In genomic region chr6:35679399-35679798, GRCh38 we compare ENCODE assay signal across 26 cellular contexts. TPM values are rescaled to one million over a fixed set of nuclear protein-coding genes. Genes with fewer than 3 reads are reported as not detected.
DNase-seq lines count a peak whose midpoint lies in the region; ATAC-seq, FAIRE-seq and TF ChIP-seq lines count a peak whose summit lies in the region.
"Had no signal": no experiment of that assay in that cellular context is flagged by ENCODE, and none has a peak within 500 bp of the region (broad histone marks: within the 10 kb centered on the region; RNA-seq: fewer than 3 reads in every experiment).

No MANE protein-coding gene starts in this region.

- in situ Hi-C loops in K562 (cut with MboI): no loop called here

- peaks cover 40% of the 10 kb centered on the region for H3K36me3 ChIP-seq in ACC112 (ENCODE audit: insufficient read depth, low read length)
- peaks cover 39% of the 10 kb centered on the region for H3K36me3 ChIP-seq in K562 (ENCODE audit: control insufficient read depth, insufficient read depth, low read length)
- H3K36me3 ChIP-seq in CD4-positive, alpha-beta memory T cell (ENCODE audit: insufficient read depth, low read length): no peaks in the 10 kb centered on the region
- H3K36me3 ChIP-seq: HAP-1 had no signal

- H3K27me3 Mint-ChIP-seq in activated T-cell treated with anti-CD3 and anti-CD28 coated beads, Interleukin-2, amount 50 U/mL, for 72 hours (ENCODE audit: low read depth): no peaks in the 10 kb centered on the region
- no peaks in the 10 kb centered on the region for H3K27me3 Mint-ChIP-seq in HFFc6 (ENCODE audit: insufficient read depth)
- H3K27me3 Mint-ChIP-seq in CD4-positive, alpha-beta memory T cell: no peaks in the 10 kb centered on the region
- H3K27me3 Mint-ChIP-seq: B cell had no signal

- H3K79me2 ChIP-seq in ACC112 (ENCODE audit: control insufficient read depth, insufficient read depth, low read length, unreplicated experiment): peaks cover 97% of the 10 kb centered on the region
- peaks cover 96% of the 10 kb centered on the region for H3K79me2 ChIP-seq in K562 (ENCODE audit: control insufficient read depth, insufficient read depth, low read length)

- peak overlapping the region in 1 of 2 donors; percentile 54 for H3K4me3 Mint-ChIP-seq in activated T-cell treated with anti-CD3 and anti-CD28 coated beads, Interleukin-2, amount 50 U/mL, for 72 hours
- H3K4me3 Mint-ChIP-seq in HFFc6: no peak overlapping the region
- H3K4me3 Mint-ChIP-seq in CD4-positive, alpha-beta memory T cell: peak overlapping the region in 1 of 8 donors; percentile 10
- H3K4me3 Mint-ChIP-seq: B cell, CD14-positive monocyte had no signal

- CTCF ChIA-PET in K562 (lab: Yijun Ruan, JAX; ENCODE audit: low intra/inter-chr PET ratio): no interaction called here
- CTCF ChIA-PET in CD4-positive, alpha-beta memory T cell (lab: Charles Lee; ENCODE audit: partially characterized antibody): interaction anchor here (1.0 to 3.0 kb wide), 3 partner anchors 53 to 57 kb away, joined by 3 to 13 read pairs (median 12); partner anchors contain the start of gene ARMC12

- no peaks in the 10 kb centered on the region for H3K9me3 ChIP-seq in K562 (replicated peaks; ENCODE audit: control insufficient read depth, insufficient read depth, low read depth, low read length)
- H3K9me3 ChIP-seq in CD4-positive, alpha-beta memory T cell (ENCODE audit: control insufficient read depth in 1 of 2, low read length in 2 of 2): no peaks in the 10 kb centered on the region
- H3K9me3 ChIP-seq: HAP-1 had no signal

- H3K4me3 ChIP-seq in ACC112 (ENCODE audit: low read depth, low read length): no peak overlapping the region
- no peak overlapping the region for H3K4me3 ChIP-seq in K562
- H3K4me3 ChIP-seq in CD4-positive, alpha-beta memory T cell (ENCODE audit: low read length in 2 of 2): no peak overlapping the region
- H3K4me3 ChIP-seq: GM12878, GM23248, HAP-1 had no signal

- peaks cover 1 to 2% of the 10 kb centered on the region in 2 donors for H3K9me3 Mint-ChIP-seq in activated T-cell treated with anti-CD3 and anti-CD28 coated beads, Interleukin-2, amount 50 U/mL, for 72 hours
- no peaks in the 10 kb centered on the region for H3K9me3 Mint-ChIP-seq in HFFc6
- no peaks in the 10 kb centered on the region for H3K9me3 Mint-ChIP-seq in CD4-positive, alpha-beta memory T cell
- H3K9me3 Mint-ChIP-seq: CD14-positive monocyte had no signal

- TF ChIP-seq RAD21 in K562 (CRISPR knock-in tag; conservative IDR thresholded peaks at IDR 0.05 in 1 of 2, IDR thresholded peaks at IDR 0.05 in 1 of 2): no peak

- FAIRE-seq in K562 (lab: Jason Lieb, UNC): no peak
- FAIRE-seq: GM12878 had no signal

- intact Hi-C loops in K562 (cut with micrococcal nuclease): no loop called here
- intact Hi-C loops in CD4-positive, alpha-beta memory T cell (cut with micrococcal nuclease): no loop called here

- no peaks in the 10 kb centered on the region for H3K9me1 ChIP-seq in K562 (ENCODE audit: control insufficient read depth, insufficient read depth, low read length)

- peaks cover 85% of the 10 kb centered on the region for H3K4me1 Mint-ChIP-seq in activated T-cell treated with anti-CD3 and anti-CD28 coated beads, Interleukin-2, amount 50 U/mL, for 72 hours (ENCODE audit: low read depth)
- H3K4me1 Mint-ChIP-seq in HFFc6 (ENCODE audit: low read depth): peaks cover 43% of the 10 kb centered on the region
- H3K4me1 Mint-ChIP-seq in CD4-positive, alpha-beta memory T cell: peaks cover 61 to 82% (median 71%) of the 10 kb centered on the region in 4 donors

- H4K20me1 ChIP-seq in K562 (replicated peaks; ENCODE audit: control insufficient read depth, insufficient read depth, low read length): no peaks in the 10 kb centered on the region

- no peak overlapping the region for H3K9ac ChIP-seq in K562 (ENCODE audit: insufficient read depth in 1 of 2, low read depth in 2 of 2, low read length in 2 of 2)
- H3K9ac ChIP-seq: GM23248 had no signal

- H3K27me3 ChIP-seq in ACC112 (ENCODE audit: insufficient read depth, low read length): no peaks in the 10 kb centered on the region
- H3K27me3 ChIP-seq in K562 (ENCODE audit: control insufficient read depth in 2 of 2, insufficient read depth in 2 of 2, low read length in 2 of 2): no peaks in the 10 kb centered on the region
- H3K27me3 ChIP-seq in CD4-positive, alpha-beta memory T cell (ENCODE audit: insufficient read depth, low read length): no peaks in the 10 kb centered on the region

- no peak for DNase-seq in activated T-cell treated with anti-CD3 and anti-CD28 coated beads, Interleukin-2, amount 50 U/mL, for 72 hours
- no peak for DNase-seq in activated T-cell treated with anti-CD3 and anti-CD28 coated beads for 4 hours
- DNase-seq in HFFc6: no peak
- DNase-seq in K562 (ENCODE audit: extremely low read depth in 1 of 4, low spot score in 3 of 4): no peak
- DNase-seq in CD4-positive, alpha-beta memory T cell: no peak
- DNase-seq in activated CD4-positive, alpha-beta T cell treated with anti-CD3 and anti-CD28 coated beads for 48 hours: no peak
- DNase-seq: COR-L47, DMS 273 treated with DMSO at 0.1 percent for 48 hours, DMS79 treated with DMSO at 0.1 percent for 48 hours, GM23248, Kasumi-1, MM.1S, NCI-H1048, NCI-H1417 treated with DMSO at 0.1 percent for 48 hours, NCI-H187, NCI-H446, NCI-H526, OCI-M1, Right ventricle myocardium superior had no signal

- TF ChIP-seq CTCF in HFFc6 (IDR thresholded peaks at IDR 0.05) (no peak), K562 (IDR thresholded peaks at IDR 0.05 in 2 of 3, conservative IDR thresholded peaks at IDR 0.05 in 1 of 3; ENCODE audit: insufficient read depth in 2 of 3, low read depth in 1 of 3, low read length in 3 of 3) (no peak)

- peak overlapping the region; percentile 92 for H3K27ac Mint-ChIP-seq in activated T-cell treated with anti-CD3 and anti-CD28 coated beads, Interleukin-2, amount 50 U/mL, for 72 hours
- peak overlapping the region; percentile 84 for H3K27ac Mint-ChIP-seq in HFFc6
- H3K27ac Mint-ChIP-seq in CD4-positive, alpha-beta memory T cell: peak overlapping the region in 2 of 7 donors; percentile 6 to 76
- H3K27ac Mint-ChIP-seq: B cell had no signal

- no peak overlapping the region for H2AFZ ChIP-seq in ACC112 (ENCODE audit: low read length, unreplicated experiment)
- no peak overlapping the region for H2AFZ ChIP-seq in K562 (ENCODE audit: low read depth, low read length)

- no TSS peak for BruUV-seq in K562 (replicated peaks; lab: Mats Ljungman, UMichigan)

- POLR2A ChIA-PET in K562 (lab: Yijun Ruan, JAX): interaction anchor here (1.0 to 4.4 kb wide), 4 partner anchors 7 to 49 kb away, joined by 3 to 19 read pairs (median 4); no protein-coding TSS in a partner anchor
- POLR2A ChIA-PET in CD4-positive, alpha-beta memory T cell (lab: Charles Lee; ENCODE audit: partially characterized antibody): interaction anchor here (0.5 to 7.2 kb wide), 5 partner anchors 11 to 62 kb away, joined by 3 to 56 read pairs (median 3); no protein-coding TSS in a partner anchor

- no peak overlapping the region for H3K4me2 ChIP-seq in K562 (ENCODE audit: insufficient read depth, low read length)

- H3K4me1 ChIP-seq in ACC112 (ENCODE audit: control insufficient read depth, insufficient read depth, low read length, unreplicated experiment) (peaks cover 65% of the 10 kb centered on the region), K562 (replicated peaks in 1 of 2; ENCODE audit: control insufficient read depth in 2 of 2, insufficient read depth in 2 of 2, low read length in 2 of 2) (peaks cover 0 to 6% of the 10 kb centered on the region in 2 experiments; a peak in 1 of 5 replicates)
- peaks cover 96% of the 10 kb centered on the region for H3K4me1 ChIP-seq in CD4-positive, alpha-beta memory T cell (ENCODE audit: insufficient read depth, low read length)

- 90% methylated on average over 1 of the region's 1 CpG for WGBS in K562 (ENCODE audit: insufficient coverage, low coverage, missing lambda C conversion rate)

- no peak for ATAC-seq in activated T-cell treated with anti-CD3 and anti-CD28 coated beads, Interleukin-2, amount 50 U/mL, for 72 hours (replicated peaks in 1 of 2)
- no peak for ATAC-seq in K562
- no peak for ATAC-seq in GM18861 (IDR thresholded peaks at IDR 0.05; ENCODE audit: unreplicated experiment)
- ATAC-seq: GM12878 had no signal

- no peak for TF ChIP-seq POLR2A in K562 (conservative IDR thresholded peaks at IDR 0.05)

- TF ChIP-seq EP300 in K562 (IDR thresholded peaks at IDR 0.05; ENCODE audit: low read length): no peak

- H3K27ac ChIP-seq in ACC112 (ENCODE audit: low read depth, low read length): peak overlapping the region; percentile 62; the same call in 1 of the 2 replicates
- H3K27ac ChIP-seq in K562 (ENCODE audit: extremely low read depth, low read depth, low read length): no peak overlapping the region
- no peak overlapping the region for H3K27ac ChIP-seq in CD4-positive, alpha-beta memory T cell (ENCODE audit: low read depth, low read length)

- H3K36me3 Mint-ChIP-seq in activated T-cell treated with anti-CD3 and anti-CD28 coated beads, Interleukin-2, amount 50 U/mL, for 72 hours (ENCODE audit: insufficient read depth in 2 of 2): peaks cover 2 to 14% of the 10 kb centered on the region in 2 donors
- H3K36me3 Mint-ChIP-seq in HFFc6 (ENCODE audit: low read depth): no peaks in the 10 kb centered on the region
- H3K36me3 Mint-ChIP-seq in CD4-positive, alpha-beta memory T cell: peaks cover 21 to 24% of the 10 kb centered on the region in 2 donors

RNA-seq across cellular contexts. Expression of gene FKBP5, which starts 9.3 kb away (rescaled TPM):
- total RNA-seq in activated T-cell treated with anti-CD3 and anti-CD28 coated beads, Interleukin-2, amount 50 U/mL, for 72 hours: 100 to 1,000 TPM; 106 to 120 TPM
- total RNA-seq in HFFc6 (2021; fragmentation: NEBNext Ultra II Directional; extraction: Animal tissue kit (Norgen Biotek cat#: 25700)): 10 to 100 TPM in 5 of 6 experiments, 1 to 10 TPM in 1; 7.6 to 12.9 (median 11.8) TPM
- total RNA-seq in K562 (2011; cell fraction: chromatin; rRNA removed; ENCODE audit: low replicate concordance): 23.5 and 58.7 TPM in 2 replicates
- total RNA-seq in K562 (2011; cell fraction: nucleolus; rRNA removed): 14.5 and 19.2 TPM in 2 replicates
- 38.3 and 72.2 TPM in 2 replicates for total RNA-seq in K562 (2011; cell fraction: nucleoplasm; rRNA removed)
- total RNA-seq in K562 (2014; rRNA removed) (75.0 and 82.8 TPM in 2 replicates), K562 (2014; rRNA removed; fragmentation: Illumina TruSeq; extraction: Trizol) (54.2 and 65.9 TPM in 2 replicates), K562 (2015; rRNA removed; fragmentation: Illumina TruSeq; extraction: Trizol) (39.9 and 43.8 TPM in 2 replicates), K562 (2021) (92.0 and 104 TPM in 2 replicates)
- polyA plus RNA-seq in K562 (2011; rRNA removed) (59.7 and 86.1 TPM in 2 replicates), K562 (2014; fragmentation: Illumina TruSeq; extraction: Trizol) (128 and 151 TPM in 2 replicates), K562 (2014; fragmentation: Nextera tagmentation; extraction: Ambion mirVana) (10 to 100 TPM; 32.7 to 46.1 TPM), K562 (2014; rRNA removed) (76.6 and 76.8 TPM in 2 replicates)
- polyA plus RNA-seq in K562 (2011; cell fraction: cytosol; rRNA removed): 22.1 and 33.5 TPM in 2 replicates
- polyA plus RNA-seq in K562 (2011; cell fraction: nucleus; rRNA removed): 22.5 and 23.2 TPM in 2 replicates
- 43.9 and 85.0 TPM in 2 replicates for polyA plus RNA-seq in K562 (2012)
- polyA minus RNA-seq in K562 (2011; rRNA and poly(A)+ RNA removed): 71.5 and 74.0 TPM in 2 replicates
- polyA minus RNA-seq in K562 (2011; cell fraction: cytosol; rRNA and poly(A)+ RNA removed): 31.1 and 38.9 TPM in 2 replicates
- polyA minus RNA-seq in K562 (2011; cell fraction: nucleus; rRNA and poly(A)+ RNA removed): 13.3 and 18.5 TPM in 2 replicates
- total RNA-seq in CD4-positive, alpha-beta memory T cell: 10 to 100 TPM; 72.9 to 74.2 TPM
- 100 to 1,000 TPM in 1 of 2 donors, 10 to 100 TPM in 1; 94.2 to 233 TPM for polyA plus RNA-seq in CD4-positive, alpha-beta memory T cell

RNA-seq across cellular contexts. Expression of gene ARMC12, which starts 57.4 kb away (rescaled TPM):
- total RNA-seq in activated T-cell treated with anti-CD3 and anti-CD28 coated beads, Interleukin-2, amount 50 U/mL, for 72 hours: 1 to 10 TPM; 4.5 to 5.2 TPM
- under 1 TPM in 4 of 6 experiments, not detected in 2; 0.17 to 0.33 (median 0.27) TPM for total RNA-seq in HFFc6 (2021; fragmentation: NEBNext Ultra II Directional; extraction: Animal tissue kit (Norgen Biotek cat#: 25700))
- total RNA-seq in K562 (2011; cell fraction: chromatin; rRNA removed; ENCODE audit: low replicate concordance): not detected in 2 replicates
- 0.50 TPM in 1 of 2 replicates, not detected in the other for total RNA-seq in K562 (2011; cell fraction: nucleolus; rRNA removed)
- not detected in 2 replicates for total RNA-seq in K562 (2011; cell fraction: nucleoplasm; rRNA removed)
- total RNA-seq in K562 (2014; rRNA removed) (0.09 TPM in 1 of 2 replicates, not detected in the other), K562 (2014; rRNA removed; fragmentation: Illumina TruSeq; extraction: Trizol) (0.36 TPM in 1 of 2 replicates, not detected in the other), K562 (2015; rRNA removed; fragmentation: Illumina TruSeq; extraction: Trizol) (not detected in 2 replicates), K562 (2021) (0.13 and 0.35 TPM in 2 replicates)
- polyA plus RNA-seq in K562 (2011; rRNA removed) (0.26 and 0.45 TPM in 2 replicates), K562 (2014; fragmentation: Illumina TruSeq; extraction: Trizol) (0.36 TPM in 1 of 2 replicates, not detected in the other), K562 (2014; fragmentation: Nextera tagmentation; extraction: Ambion mirVana) (under 1 TPM in 1 of 2 experiments, not detected in 1; 0.13 TPM), K562 (2014; rRNA removed) (0.58 TPM in 1 of 2 replicates, not detected in the other)
- 0.07 and 0.21 TPM in 2 replicates for polyA plus RNA-seq in K562 (2011; cell fraction: cytosol; rRNA removed)
- 1.4 TPM in 2 replicates for polyA plus RNA-seq in K562 (2011; cell fraction: nucleus; rRNA removed)
- 0.26 and 1.6 TPM in 2 replicates for polyA plus RNA-seq in K562 (2012)
- polyA minus RNA-seq in K562 (2011; rRNA and poly(A)+ RNA removed): 0.18 and 0.46 TPM in 2 replicates
- not detected in 2 replicates for polyA minus RNA-seq in K562 (2011; cell fraction: cytosol; rRNA and poly(A)+ RNA removed)
- polyA minus RNA-seq in K562 (2011; cell fraction: nucleus; rRNA and poly(A)+ RNA removed): 0.27 TPM in 1 of 2 replicates, not detected in the other
- total RNA-seq in CD4-positive, alpha-beta memory T cell: 1 to 10 TPM in 1 of 2 experiments, under 1 TPM in 1; 0.69 to 1.3 TPM
- under 1 TPM in 1 of 2 donors, not detected in 1; 0.28 TPM for polyA plus RNA-seq in CD4-positive, alpha-beta memory T cell
- total RNA-seq: GM23248, Right ventricle myocardium superior, SK-MEL-5 had no signal
- polyA plus RNA-seq: CD14-positive monocyte had no signal
